Comparison of ENCODE assay signal across 13 cellular contexts in the genomic region with DNA sequence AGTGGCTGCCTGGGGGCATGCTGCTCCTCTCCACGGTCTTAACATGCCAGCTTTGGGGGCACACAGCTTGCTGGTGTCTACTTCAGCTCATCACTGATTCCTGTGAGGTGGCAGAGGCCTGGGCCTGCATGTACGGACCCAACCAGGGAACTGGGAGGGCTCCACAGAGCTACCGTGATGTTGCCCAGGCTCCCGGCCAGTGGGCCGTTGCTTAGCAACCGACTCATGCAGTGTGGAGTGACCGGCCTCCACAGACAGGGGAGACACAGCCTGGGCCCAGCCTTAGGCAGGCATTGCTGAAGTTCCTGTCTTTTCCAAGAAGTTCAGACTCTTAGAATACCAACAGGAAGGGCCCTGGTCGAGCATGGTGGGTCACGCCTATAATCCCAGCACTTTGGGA. TPM values are rescaled to one million over a fixed set of nuclear protein-coding genes. Genes with fewer than 3 reads are reported as not detected.
DNase-seq lines count a peak whose midpoint lies in the region; ATAC-seq and TF ChIP-seq lines count a peak whose summit lies in the region.
"Had no signal": no experiment of that assay in that cellular context is flagged by ENCODE, and none has a peak within 500 bp of the region (broad histone marks: within the 10 kb centered on the region; RNA-seq: fewer than 3 reads in every experiment).

No MANE protein-coding gene starts in this region.

- no peak overlapping the region for H2AFZ ChIP-seq in neuronal stem cell (ENCODE audit: low read length)

- ATAC-seq in HG02981 (IDR thresholded peaks at IDR 0.05; ENCODE audit: unreplicated experiment): no peak
- ATAC-seq: body of pancreas; stimulated activated naive CD8-positive, alpha-beta T cell treated with anti-CD3 and anti-CD28 coated beads, Interleukin-15, amount 100 ng/mL, for 72 hours had no signal

- peaks cover 5 to 8% of the 10 kb centered on the region in 2 donors for H3K4me1 ChIP-seq in neuronal stem cell (ENCODE audit: control insufficient read depth in 2 of 2, insufficient read depth in 1 of 2, low read depth in 1 of 2, low read length in 2 of 2)
- H3K4me1 ChIP-seq: body of pancreas had no signal

- no peak overlapping the region for H3K23ac ChIP-seq in neuronal stem cell (ENCODE audit: low read depth, low read length, poor library complexity)

- no peak overlapping the region for H2BK12ac ChIP-seq in neuronal stem cell (ENCODE audit: low read length)

- no peak overlapping the region for H3K14ac ChIP-seq in neuronal stem cell (ENCODE audit: low read length)

- H3K4ac ChIP-seq in neuronal stem cell (ENCODE audit: low read length): no peak overlapping the region

- no peaks in the 10 kb centered on the region for H3K79me1 ChIP-seq in neuronal stem cell (ENCODE audit: low read depth, low read length)

- H3K18ac ChIP-seq in neuronal stem cell (ENCODE audit: low read length): no peak overlapping the region

- H3K9ac ChIP-seq in neuronal stem cell (ENCODE audit: low read depth, low read length, poor library complexity): no peak overlapping the region

- H4K8ac ChIP-seq in neuronal stem cell (ENCODE audit: low read depth, low read length): no peak overlapping the region

- no peak overlapping the region for H3K27ac ChIP-seq in neuronal stem cell (replicated peaks; ENCODE audit: low read length)
- H3K27ac ChIP-seq: body of pancreas had no signal

- no peak overlapping the region for H2BK120ac ChIP-seq in neuronal stem cell (ENCODE audit: low read depth, low read length)

- DNase-seq in NCI-H748 (lab: John Stamatoyannopoulos, UW; ENCODE audit: unreplicated experiment) (peak; percentile 66), NCI-H748 treated with DMSO at 0.1 percent for 48 hours (lab: John Stamatoyannopoulos, UW) (no peak), cardiac fibroblast (ENCODE audit: low read depth in 2 of 2) (peak; percentile 22 to 73), iPS-NIHi11 (ENCODE audit: low spot score) (peak; percentile 56), superior temporal gyrus (ENCODE audit: extremely low spot score) (peak; percentile 61), neuronal stem cell (ENCODE audit: low spot score) (no peak)
- no peak for DNase-seq in stimulated activated CD4-positive, alpha-beta T cell treated with anti-CD3 and anti-CD28 coated beads, Interleukin-1b, Interleukin-23, amount 100 ng/mL, for 48 hours
- DNase-seq: ACHN; NCI-H774; stimulated activated CD4-positive, alpha-beta T cell treated with anti-CD3 and anti-CD28 coated beads, Interleukin-2, amount 100 ng/mL, for 24 hours; stimulated activated naive CD8-positive, alpha-beta T cell treated with anti-CD3 and anti-CD28 coated beads, Interleukin-15, amount 100 ng/mL, for 72 hours had no signal

- no peaks in the 10 kb centered on the region for H3K27me3 ChIP-seq in neuronal stem cell (ENCODE audit: control insufficient read depth in 3 of 3, insufficient read depth in 3 of 3, low read depth in 1 of 3, low read length in 3 of 3)
- H3K27me3 ChIP-seq: body of pancreas had no signal

- no peak overlapping the region for H2BK15ac ChIP-seq in neuronal stem cell (ENCODE audit: low read length)

- H2BK5ac ChIP-seq in neuronal stem cell (ENCODE audit: low read length): no peak overlapping the region

- H3K4me3 ChIP-seq in cardiac fibroblast (replicated peaks in 1 of 2; ENCODE audit: low read depth in 2 of 2, low read length in 2 of 2) (no peak overlapping the region), neuronal stem cell (ENCODE audit: low read length in 2 of 2) (no peak overlapping the region)
- H3K4me3 ChIP-seq: body of pancreas had no signal

- H2AK5ac ChIP-seq in neuronal stem cell (ENCODE audit: low read depth, low read length): no peak overlapping the region

- H3K4me2 ChIP-seq in neuronal stem cell (ENCODE audit: insufficient read depth, low read length, poor library complexity, severe bottlenecking): no peak overlapping the region

- H3K9me3 ChIP-seq in neuronal stem cell (replicated peaks in 1 of 2; ENCODE audit: control insufficient read depth in 2 of 2, insufficient read depth in 1 of 2, low read depth in 1 of 2, low read length in 2 of 2): no peaks in the 10 kb centered on the region
- H3K9me3 ChIP-seq: body of pancreas had no signal

- H3K36me3 ChIP-seq in neuronal stem cell (replicated peaks in 1 of 2; ENCODE audit: control insufficient read depth in 2 of 2, insufficient read depth in 2 of 2, low read length in 2 of 2): no peaks in the 10 kb centered on the region

- H4K91ac ChIP-seq in neuronal stem cell (ENCODE audit: low read depth, low read length, poor library complexity): no peak overlapping the region

- TF ChIP-seq CTCF in cardiac fibroblast (IDR thresholded peaks at IDR 0.05; ENCODE audit: low read depth, low read length): no peak

- WGBS in neuronal stem cell (ENCODE audit: extremely low coverage in 2 of 2, insufficient read length in 2 of 2, insufficient replicate concordance in 1 of 2), 2 donors: no CpG with 5 or more reads among the region's 9 CpGs

RNA-seq across cellular contexts. Expression of a gene that starts 25.8 kb away (rescaled TPM):
- polyA plus RNA-seq in neuronal stem cell (2013, experiment 1 of 2): 9.5 TPM
- polyA plus RNA-seq in neuronal stem cell (2013, experiment 2 of 2): 9.6 TPM

Comparison
In these comparisons a context has a peak if more than half of its experiments do, and no peak if none do; other contexts are left out.
1. DNase-seq: peak in NCI-H748 (single experiment), cardiac fibroblast (2 of 2), iPS-NIHi11 (single experiment) and superior temporal gyrus (single experiment); none in NCI-H748 treated with DMSO at 0.1 percent for 48 hours (single experiment), stimulated activated CD4-positive, alpha-beta T cell treated with anti-CD3 and anti-CD28 coated beads, Interleukin-1b, Interleukin-23, amount 100 ng/mL, for 48 hours (single experiment) and neuronal stem cell (single experiment).